17 cellular contexts compared by ENCODE assay signal in genomic region chr4:52260507-52261302, GRCh38.
DNase-seq lines count a peak whose midpoint lies in the region; ATAC-seq and TF ChIP-seq lines count a peak whose summit lies in the region.
"Had no signal": no experiment of that assay in that cellular context is flagged by ENCODE, and none has a peak within 500 bp of the region (broad histone marks: within the 10 kb centered on the region; RNA-seq: fewer than 3 reads in every experiment).

No MANE protein-coding gene starts in this region.

- ATAC-seq in SK-N-SH treated with all-trans-retinoic acid at 6 μM for 48 hours (peak; percentile 42; the same call in 1 of the 3 replicates), right cardiac atrium (peak; percentile 61 to 76), HG03432 (IDR thresholded peaks at IDR 0.05; ENCODE audit: unreplicated experiment) (no peak), GM18858 (IDR thresholded peaks at IDR 0.05; ENCODE audit: unreplicated experiment) (no peak)
- ATAC-seq: activated CD4-positive, alpha-beta T cell treated with anti-CD3 and anti-CD28 coated beads for 36 hours had no signal

- WGBS in right cardiac atrium: 38% methylated on average over 6 of the region's 6 CpGs
- 42 to 51% methylated on average over 6 of the region's 6 CpGs for WGBS in sigmoid colon, 2 donors

- no peaks in the 10 kb centered on the region for H3K36me3 ChIP-seq in sigmoid colon
- H3K36me3 ChIP-seq: breast epithelium, tibial nerve had no signal

- no peak for TF ChIP-seq EP300 in sigmoid colon (IDR thresholded peaks at IDR 0.05)

- H3K27ac ChIP-seq in right cardiac atrium (ENCODE audit: low read length) (no peak overlapping the region), sigmoid colon (peak overlapping the region in 1 of 4 donors; percentile 19)
- H3K27ac ChIP-seq: 22Rv1, breast epithelium, tibial nerve had no signal

- DNase-seq in DMS 273 (lab: John Stamatoyannopoulos, UW; ENCODE audit: unreplicated experiment) (peak; percentile 48), DMS 273 treated with DMSO at 0.1 percent for 48 hours (lab: John Stamatoyannopoulos, UW) (no peak), right cardiac atrium (peak; percentile 31 to 61 (median 46)), sigmoid colon (peak; percentile 64)
- DNase-seq in activated naive CD4-positive, alpha-beta T cell (lab: John Stamatoyannopoulos, UW): no peak
- DNase-seq: activated CD4-positive, alpha-beta T cell treated with anti-CD3 and anti-CD28 coated beads for 36 hours; activated CD8-positive, alpha-beta memory T cell treated with anti-CD3 and anti-CD28 coated beads, Interleukin-2, amount 50 U/mL, for 48 hours; CD4-positive, CD25-positive, alpha-beta regulatory T cell; HCEC 1CT; stimulated activated CD4-positive, alpha-beta T cell treated with anti-CD3 and anti-CD28 coated beads, Interleukin-4, amount 100 ng/mL, for 24 hours had no signal

- TF ChIP-seq CTCF in sigmoid colon (IDR thresholded peaks at IDR 0.05): no peak

- no peak for TF ChIP-seq POLR2A in sigmoid colon (IDR thresholded peaks at IDR 0.05)

- peaks cover 4% of the 10 kb centered on the region for H3K4me1 ChIP-seq in right cardiac atrium (ENCODE audit: control insufficient read depth, insufficient read depth, low read length)
- peaks cover 0 to 4% (median 0%) of the 10 kb centered on the region in 4 donors for H3K4me1 ChIP-seq in sigmoid colon
- H3K4me1 ChIP-seq: breast epithelium had no signal

- no peak overlapping the region for H3K4me3 ChIP-seq in right cardiac atrium (ENCODE audit: low read length)
- H3K4me3 ChIP-seq in sigmoid colon: no peak overlapping the region
- H3K4me3 ChIP-seq: breast epithelium, lung, tibial nerve had no signal

- H3K27me3 ChIP-seq in right cardiac atrium (ENCODE audit: control insufficient read depth, insufficient read depth): no peaks in the 10 kb centered on the region
- no peaks in the 10 kb centered on the region for H3K27me3 ChIP-seq in sigmoid colon
- H3K27me3 ChIP-seq: breast epithelium, tibial nerve had no signal

- intact Hi-C loops in right cardiac atrium (cut with DNase I) (no loop called here), sigmoid colon (cut with DNase I) (no loop called here)

- H3K9me3 ChIP-seq in right cardiac atrium (ENCODE audit: control insufficient read depth, low read length) (no peaks in the 10 kb centered on the region), sigmoid colon (no peaks in the 10 kb centered on the region)
- H3K9me3 ChIP-seq: breast epithelium, tibial nerve had no signal

TF ChIP-seq in SK-N-SH treated with all-trans-retinoic acid at 6 μM for 48 hours, 23 proteins besides CTCF, POLR2A, EP300 and RAD21:
- peak; percentile 20; the same call in 1 of the 2 replicates for TF ChIP-seq TCF4 (CRISPR knock-in tag; IDR thresholded peaks at IDR 0.05; ENCODE audit: borderline replicate concordance)
- no peak for TF ChIP-seq ZFP3 (CRISPR knock-in tag; IDR thresholded peaks at IDR 0.05)
TF ChIP-seq in SK-N-SH treated with all-trans-retinoic acid at 6 μM for 48 hours: peak in this region for 1.

Comparison
In these comparisons a context has a peak if more than half of its experiments do, and no peak if none do; other contexts are left out.
1. DNase-seq: peak in DMS 273 (single experiment), right cardiac atrium (3 of 3) and sigmoid colon (single experiment); none in DMS 273 treated with DMSO at 0.1 percent for 48 hours (single experiment) and activated naive CD4-positive, alpha-beta T cell (0 of 4).
2. ATAC-seq: peak in SK-N-SH treated with all-trans-retinoic acid at 6 μM for 48 hours (single experiment) and right cardiac atrium (2 of 2); none in HG03432 (single experiment) and GM18858 (single experiment).